Comparison of ENCODE assay signal across 9 cellular contexts in genomic region chr11:123020968-123021367, GRCh38. TPM values are rescaled to one million over a fixed set of nuclear protein-coding genes. Genes with fewer than 3 reads are reported as not detected.
DNase-seq lines count a peak whose midpoint lies in the region; ATAC-seq and TF ChIP-seq lines count a peak whose summit lies in the region.
"Had no signal": no experiment of that assay in that cellular context is flagged by ENCODE, and none has a peak within 500 bp of the region (broad histone marks: within the 10 kb centered on the region; RNA-seq: fewer than 3 reads in every experiment).

No MANE protein-coding gene starts in this region.

- no peak for DNase-seq in heart right ventricle
- DNase-seq in right cardiac atrium = no peak
- peak; percentile 47 for DNase-seq in NCI-H2196 (lab: John Stamatoyannopoulos, UW; ENCODE audit: unreplicated experiment)
- peak; percentile 9 to 32 for DNase-seq in activated CD4-positive, alpha-beta T cell treated with anti-CD3 and anti-CD28 coated beads, Interleukin-2, amount 50 U/mL, for 48 hours
- peak; percentile 51 for DNase-seq in fibroblast of the aortic adventitia (ENCODE audit: low read depth)
- DNase-seq in spleen = no peak

- no peak for TF ChIP-seq POLR2A in spleen (IDR thresholded peaks at IDR 0.05)

- intact Hi-C loops in heart right ventricle (cut with DNase I) = loop anchor here in 7 of 10 donors (2.0 to 10.0 kb wide), 5 partner anchors 106 to 159 kb away; no protein-coding TSS in a partner anchor
- intact Hi-C loops in right cardiac atrium (cut with DNase I) = loop anchor here in 3 of 4 donors (5.0 kb wide), 1 partner anchor 159 kb away; no protein-coding TSS in a partner anchor
- intact Hi-C loops in spleen (cut with DNase I; ENCODE audit: low total_unique reads) = loop anchor here (10.0 kb wide), 2 partner anchors 156 to 396 kb away; no protein-coding TSS in a partner anchor

- H3K4me1 ChIP-seq in heart right ventricle = peaks cover 0 to 8% (median 0%) of the 10 kb centered on the region in 9 donors
- H3K4me1 ChIP-seq in right cardiac atrium (ENCODE audit: control insufficient read depth, insufficient read depth, low read length) = no peaks in the 10 kb centered on the region
- H3K4me1 ChIP-seq in spleen = peaks cover 0 to 12% (median 8%) of the 10 kb centered on the region in 6 donors

- H3K36me3 ChIP-seq in heart right ventricle = no peaks in the 10 kb centered on the region
- H3K36me3 ChIP-seq in spleen = no peaks in the 10 kb centered on the region

- WGBS in heart right ventricle, 2 donors = 35 to 41% methylated on average over 2 of the region's 2 CpGs
- WGBS in right cardiac atrium = 47% methylated on average over 2 of the region's 2 CpGs
- WGBS in spleen, 5 donors = 19 to 40% (median 27%) methylated on average over 2 of the region's 2 CpGs

- peaks cover 0 to 25% (median 15%) of the 10 kb centered on the region in 7 donors for H3K27me3 ChIP-seq in heart right ventricle
- H3K27me3 ChIP-seq in right cardiac atrium (ENCODE audit: control insufficient read depth, insufficient read depth) = no peaks in the 10 kb centered on the region
- H3K27me3 ChIP-seq in spleen (replicated peaks in 1 of 7) = peaks cover 0 to 11% (median 0%) of the 10 kb centered on the region in 7 donors

- H3K27ac ChIP-seq in heart right ventricle = no peak overlapping the region
- H3K27ac ChIP-seq in right cardiac atrium (ENCODE audit: low read length) = no peak overlapping the region
- H3K27ac ChIP-seq in spleen = no peak overlapping the region

- TF ChIP-seq CTCF in heart right ventricle (IDR thresholded peaks at IDR 0.05) = peak in 8 of 9 donors; percentile 8 to 65 (median 51)
- peak; percentile 77 for TF ChIP-seq CTCF in fibroblast of the aortic adventitia (IDR thresholded peaks at IDR 0.05; ENCODE audit: insufficient read depth, low read length)
- peak in 9 of 11 experiments; percentile 14 to 67 (median 44) for TF ChIP-seq CTCF in spleen (IDR thresholded peaks at IDR 0.05 in 8 of 11, conservative IDR thresholded peaks at IDR 0.05 in 3 of 11)

- peak in 2 of 8 donors; percentile 35 to 42 for ATAC-seq in heart right ventricle
- no peak for ATAC-seq in right cardiac atrium
- peak; percentile 63 for ATAC-seq in HG02610 (IDR thresholded peaks at IDR 0.05; ENCODE audit: unreplicated experiment)
- no peak for ATAC-seq in GM19397 (IDR thresholded peaks at IDR 0.05; ENCODE audit: unreplicated experiment)

- H3K9me3 ChIP-seq in heart right ventricle (no peaks in the 10 kb centered on the region), right cardiac atrium (ENCODE audit: control insufficient read depth, low read length) (no peaks in the 10 kb centered on the region), spleen (no peaks in the 10 kb centered on the region)

- H3K4me3 ChIP-seq in heart right ventricle (no peak overlapping the region), right cardiac atrium (ENCODE audit: low read length) (no peak overlapping the region), fibroblast of the aortic adventitia (ENCODE audit: low read depth, low read length) (no peak overlapping the region), spleen (no peak overlapping the region)

RNA-seq across cellular contexts. Expression of gene BSX, which starts 39.3 kb away (rescaled TPM):
- total RNA-seq in heart right ventricle = not detected
- polyA plus RNA-seq in heart right ventricle = not detected
- not detected for total RNA-seq in right cardiac atrium
- not detected for polyA plus RNA-seq in right cardiac atrium
- not detected in 2 replicates for total RNA-seq in fibroblast of the aortic adventitia (ENCODE audit: low replicate concordance)
- not detected for total RNA-seq in spleen
- not detected for polyA plus RNA-seq in spleen
- total RNA-seq: temporal lobe had no signal

RNA-seq across cellular contexts. Expression of gene HSPA8, which starts 41.0 kb away (rescaled TPM):
- total RNA-seq in heart right ventricle = 1,000 to 10,000 TPM in 7 of 10 donors, 100 to 1,000 TPM in 3; 700 to 1,440 (median 1,139) TPM
- polyA plus RNA-seq in heart right ventricle = 100 to 1,000 TPM in 1 of 2 donors, 10 to 100 TPM in 1; 52.9 to 860 TPM
- 1,000 to 10,000 TPM in 2 of 4 donors, 100 to 1,000 TPM in 2; 778 to 1,250 (median 962) TPM for total RNA-seq in right cardiac atrium
- polyA plus RNA-seq in right cardiac atrium = 275 TPM
- total RNA-seq in fibroblast of the aortic adventitia (ENCODE audit: low replicate concordance) = 1,138 and 2,934 TPM in 2 replicates
- total RNA-seq in spleen = 1,000 to 10,000 TPM in 1 of 7 donors, 100 to 1,000 TPM in 6; 550 to 1,026 (median 678) TPM
- 100 to 1,000 TPM; 110 to 369 (median 156) TPM for polyA plus RNA-seq in spleen

Comparison
In these comparisons a context has a peak if more than half of its experiments do, and no peak if none do; other contexts are left out.
1. DNase-seq: peak in NCI-H2196 (single experiment), activated CD4-positive, alpha-beta T cell treated with anti-CD3 and anti-CD28 coated beads, Interleukin-2, amount 50 U/mL, for 48 hours (2 of 2) and fibroblast of the aortic adventitia (single experiment); none in heart right ventricle (0 of 2), right cardiac atrium (0 of 3) and spleen (single experiment).
2. Peak in every context shown above with its lines, with median percentiles within 50 percentile points of each other: CTCF ChIP-seq.